Comparison of ENCODE assay signal across 9 cellular contexts in genomic region chr12:54325442-54326109, GRCh38. TPM values are rescaled to one million over a fixed set of nuclear protein-coding genes. Genes with fewer than 3 reads are reported as not detected.
DNase-seq lines count a peak whose midpoint lies in the region; ATAC-seq, FAIRE-seq and TF ChIP-seq lines count a peak whose summit lies in the region.
"Not testable (repeated sequence)": the region's sequence is repeated elsewhere in the genome, so short reads cannot be mapped to it uniquely, and the experiment has no call there.
"Had no signal": no experiment of that assay in that cellular context is flagged by ENCODE, and none has a peak within 500 bp of the region (broad histone marks: within the 10 kb centered on the region; RNA-seq: fewer than 3 reads in every experiment).

No MANE protein-coding gene starts in this region.

- POLR2A ChIA-PET in A549 (lab: Yijun Ruan, JAX) = interaction anchor here (0.6 to 3.2 kb wide), 10 partner anchors 11 to 74 kb away, joined by 3 to 40 read pairs (median 8); partner anchors contain the start of genes CBX5, HNRNPA1 and NFE2
- POLR2A ChIA-PET in OCI-LY7 (lab: Charles Lee) = interaction anchor here (0.6 to 2.2 kb wide), 7 partner anchors 7 to 171 kb away, joined by 3 to 15 read pairs (median 5); partner anchors contain the start of gene HNRNPA1

- TF ChIP-seq POLR2A in A549 (IDR thresholded peaks at IDR 0.05; ENCODE audit: low read length) = not testable (repeated sequence)

- peak overlapping the region; percentile 96 for H3K27ac Mint-ChIP-seq in activated T-cell treated with anti-CD3 and anti-CD28 coated beads, Interleukin-2, amount 50 U/mL, for 24 hours
- H3K27ac Mint-ChIP-seq in chondrocyte (ENCODE audit: unreplicated experiment) = peak overlapping the region; percentile 100

- BruUV-seq in OCI-LY7 (replicated peaks; lab: Mats Ljungman, UMichigan) = TSS peak; percentile 90

- not testable (repeated sequence) for H3K36me3 ChIP-seq in OCI-LY7 (ENCODE audit: insufficient read depth, low read length)
- peaks cover 0 to 18% (median 0%) of the 10 kb centered on the region in 9 donors for H3K36me3 ChIP-seq in heart right ventricle
- H3K36me3 ChIP-seq in muscle layer of colon (ENCODE audit: insufficient read depth, low read length) = peaks cover 13% of the 10 kb centered on the region

- H2AFZ ChIP-seq in OCI-LY7 (ENCODE audit: low read length) = peak overlapping the region; percentile 32; the same call in 1 of the 2 replicates

- not testable (repeated sequence) for TF ChIP-seq RAD21 in A549 (conservative IDR thresholded peaks at IDR 0.05 in 1 of 2, IDR thresholded peaks at IDR 0.05 in 1 of 2)

- not testable (repeated sequence) for TF ChIP-seq EP300 in A549 (IDR thresholded peaks at IDR 0.05)

- H3K79me2 ChIP-seq in OCI-LY7 (ENCODE audit: insufficient read depth, low read depth, low read length) = peaks cover 14% of the 10 kb centered on the region

- H3K9ac ChIP-seq in muscle layer of colon (ENCODE audit: low read length) = peak overlapping the region; percentile 94

- intact Hi-C loops in OCI-LY7 (cut with micrococcal nuclease; ENCODE audit: unreplicated experiment) = loop anchor here (1.0 to 2.0 kb wide), 2 partner anchors 31 to 34 kb away; no protein-coding TSS in a partner anchor
- intact Hi-C loops in heart right ventricle (cut with DNase I) = loop anchor here in 5 of 10 donors (2.0 to 10.0 kb wide), 6 partner anchors 33 to 111 kb away; partner anchors contain the start of genes CBX5 (in 2 of the 5), HNRNPA1 (in 2 of the 5) and GPR84 (in 1 of the 5)

- not testable (repeated sequence) for H3K27me3 Mint-ChIP-seq in activated T-cell treated with anti-CD3 and anti-CD28 coated beads, Interleukin-2, amount 50 U/mL, for 24 hours; chondrocyte (ENCODE audit: low read depth)

- DNase-seq in A549 (ENCODE audit: low read depth in 1 of 2, low spot score in 1 of 2) (peak in 1 of 2 experiments; percentile 39), chondrocyte (ENCODE audit: low spot score) (peak; percentile 29)
- DNase-seq in OCI-LY7 (ENCODE audit: low spot score); activated T-cell treated with anti-CD3 and anti-CD28 coated beads, Interleukin-2, amount 50 U/mL, for 24 hours; heart right ventricle: not testable (repeated sequence)

- not testable (repeated sequence) for TF ChIP-seq CTCF in A549 (IDR thresholded peaks at IDR 0.05); GM12875 (IDR thresholded peaks at IDR 0.05; ENCODE audit: borderline replicate concordance, insufficient read depth, low read depth, low read length); OCI-LY7 (conservative IDR thresholded peaks at IDR 0.05; ENCODE audit: low read length); chondrocyte (IDR thresholded peaks at IDR 0.05); heart right ventricle (IDR thresholded peaks at IDR 0.05)

- H3K36me3 Mint-ChIP-seq in activated T-cell treated with anti-CD3 and anti-CD28 coated beads, Interleukin-2, amount 50 U/mL, for 24 hours (ENCODE audit: low read depth) = peaks cover 26% of the 10 kb centered on the region
- H3K36me3 Mint-ChIP-seq in chondrocyte (ENCODE audit: low read depth) = not testable (repeated sequence)

- H3K4me2 ChIP-seq in A549 (peak overlapping the region; percentile 59), OCI-LY7 (ENCODE audit: low read length) (peak overlapping the region; percentile 69)

- CTCF ChIA-PET in A549 (lab: Yijun Ruan, JAX) (interaction anchor here (0.6 to 10.2 kb wide), 42 partner anchors 10 to 113 kb away, joined by 3 to 100 read pairs (median 5); partner anchors contain the start of genes CBX5 and NFE2), OCI-LY7 (lab: Charles Lee; ENCODE audit: unreplicated experiment) (interaction anchor here (0.6 to 1.9 kb wide), 13 partner anchors 12 to 700 kb away, joined by 3 to 6 read pairs (median 4); partner anchors contain the start of gene CBX5)

- ATAC-seq in A549, heart right ventricle: not testable (repeated sequence)

- H3K9me3 Mint-ChIP-seq in activated T-cell treated with anti-CD3 and anti-CD28 coated beads, Interleukin-2, amount 50 U/mL, for 24 hours; chondrocyte (ENCODE audit: low read depth): not testable (repeated sequence)

- peak overlapping the region; percentile 99 for H3K4me3 Mint-ChIP-seq in activated T-cell treated with anti-CD3 and anti-CD28 coated beads, Interleukin-2, amount 50 U/mL, for 24 hours
- H3K4me3 Mint-ChIP-seq in chondrocyte (ENCODE audit: unreplicated experiment) = peak overlapping the region; percentile 98

- H3K4me3 ChIP-seq in A549 (peak overlapping the region; percentile 74), GM12875 (ENCODE audit: low read depth, low read length) (peak overlapping the region; percentile 79), OCI-LY7 (ENCODE audit: low read depth, low read length, poor library complexity, severe bottlenecking) (peak overlapping the region; percentile 72), heart right ventricle (peak overlapping the region; percentile 70 to 90 (median 81)), muscle layer of colon (ENCODE audit: low read depth in 1 of 2, low read length in 2 of 2) (peak overlapping the region; percentile 39 to 84), skin epidermis (peak overlapping the region; percentile 46 to 80 (median 70))

- H3K4me1 Mint-ChIP-seq in activated T-cell treated with anti-CD3 and anti-CD28 coated beads, Interleukin-2, amount 50 U/mL, for 24 hours (ENCODE audit: low read depth) = peaks cover 45% of the 10 kb centered on the region
- H3K4me1 Mint-ChIP-seq in chondrocyte (ENCODE audit: low read depth) = peaks cover 48% of the 10 kb centered on the region

- not testable (repeated sequence) for H3K9me2 ChIP-seq in OCI-LY7 (ENCODE audit: insufficient read depth, low read length)

- H3K4me1 ChIP-seq in A549 = peaks cover 48% of the 10 kb centered on the region
- not testable (repeated sequence) for H3K4me1 ChIP-seq in OCI-LY7 (ENCODE audit: insufficient read depth, low read length, poor library complexity, severe bottlenecking)
- H3K4me1 ChIP-seq in heart right ventricle = peaks cover 3 to 56% (median 46%) of the 10 kb centered on the region in 9 donors
- peaks cover 32% of the 10 kb centered on the region for H3K4me1 ChIP-seq in muscle layer of colon (ENCODE audit: insufficient read depth, low read length)

- not testable (repeated sequence) for H4K20me1 ChIP-seq in OCI-LY7 (ENCODE audit: insufficient read depth, low read length)

- not testable (repeated sequence) for H3K9me3 ChIP-seq in A549; OCI-LY7 (ENCODE audit: low read length); heart right ventricle; muscle layer of colon (ENCODE audit: low read length)

- 2% methylated on average over 22 of the region's 22 CpGs for WGBS in A549 (ENCODE audit: missing lambda C conversion rate)
- 42 to 49% methylated on average over 22 of the region's 22 CpGs for WGBS in heart right ventricle, 2 donors

- not testable (repeated sequence) for FAIRE-seq in A549 (lab: Jason Lieb, UNC)

- H3K27ac ChIP-seq in A549 (peak overlapping the region; percentile 85 to 91), OCI-LY7 (ENCODE audit: low read depth, low read length, poor library complexity, severe bottlenecking) (peak overlapping the region; percentile 1), heart right ventricle (peak overlapping the region; percentile 56 to 95 (median 83)), muscle layer of colon (ENCODE audit: low read depth, low read length) (peak overlapping the region; percentile 10), skin epidermis (peak overlapping the region in 20 of 21 experiments; percentile 68 to 96 (median 87))

- H3K27me3 ChIP-seq in heart right ventricle; muscle layer of colon (ENCODE audit: control insufficient read depth in 1 of 2, insufficient read depth in 2 of 2, low read length in 2 of 2): not testable (repeated sequence)

RNA-seq across cellular contexts. Expression of gene COPZ1, which starts 0.6 kb away (rescaled TPM):
- 590 and 613 TPM in 2 replicates for polyA plus RNA-seq in A549 (2011; rRNA removed)
- polyA plus RNA-seq in A549 (2012; cell fraction: cytosol; rRNA removed) = 171 and 206 TPM in 2 replicates
- 62.3 and 114 TPM in 2 replicates for polyA plus RNA-seq in A549 (2012; cell fraction: nucleus; rRNA removed)
- polyA plus RNA-seq in A549 (2017; fragmentation: RNase III; extraction: RNeasy Plus Mini Kit Qiagen cat#74134 plus additional on column Dnase treatment) = 300 to 339 TPM (median 304 TPM) in 3 replicates
- polyA minus RNA-seq in A549 (2011; rRNA and poly(A)+ RNA removed) = 178 and 220 TPM in 2 replicates
- total RNA-seq in OCI-LY7 (2014; rRNA removed; shearing (Covaris generic)) = 77.5 and 86.0 TPM in 2 replicates
- 114 and 121 TPM in 2 replicates for total RNA-seq in OCI-LY7 (2022)
- total RNA-seq in chondrocyte = 101 to 119 TPM (median 108 TPM) in 3 replicates
- 100 to 1,000 TPM; 111 to 143 (median 131) TPM for total RNA-seq in heart right ventricle
- polyA plus RNA-seq in heart right ventricle = 100 to 1,000 TPM in 1 of 2 donors, 10 to 100 TPM in 1; 64.0 to 152 TPM

RNA-seq across cellular contexts. Expression of gene NFE2, which starts 24.8 kb away (rescaled TPM):
- polyA plus RNA-seq in A549 (2011; rRNA removed) (0.52 and 0.90 TPM in 2 replicates), A549 (2017; fragmentation: RNase III; extraction: RNeasy Plus Mini Kit Qiagen cat#74134 plus additional on column Dnase treatment) (0.21 to 0.55 TPM (median 0.30 TPM) in 3 replicates), heart right ventricle (under 1 TPM in 1 of 2 donors, not detected in 1; 0.28 TPM)
- polyA plus RNA-seq in A549 (2012; cell fraction: cytosol; rRNA removed) = 0.21 and 0.29 TPM in 2 replicates
- 0.32 and 0.34 TPM in 2 replicates for polyA plus RNA-seq in A549 (2012; cell fraction: nucleus; rRNA removed)
- polyA minus RNA-seq in A549 (2011; rRNA and poly(A)+ RNA removed) = 0.39 and 1.6 TPM in 2 replicates
- not detected in 2 replicates for total RNA-seq in OCI-LY7 (2014; rRNA removed; shearing (Covaris generic))
- total RNA-seq in OCI-LY7 (2022) (not detected in 2 replicates), chondrocyte (not detected in 3 replicates), heart right ventricle (1 to 10 TPM in 1 of 10 donors, under 1 TPM in 8, not detected in 1; 0.17 to 1.4 (median 0.50) TPM)
- total RNA-seq: A172 had no signal

RNA-seq across cellular contexts. Expression of gene GPR84, which starts 38.7 kb away (rescaled TPM):
- polyA plus RNA-seq in A549 (2011; rRNA removed) = not detected in 2 replicates
- 0.04 TPM in 1 of 2 replicates, not detected in the other for polyA plus RNA-seq in A549 (2012; cell fraction: cytosol; rRNA removed)
- 0.15 and 0.18 TPM in 2 replicates for polyA plus RNA-seq in A549 (2012; cell fraction: nucleus; rRNA removed)
- polyA plus RNA-seq in A549 (2017; fragmentation: RNase III; extraction: RNeasy Plus Mini Kit Qiagen cat#74134 plus additional on column Dnase treatment) = 0.04 TPM in 1 of 3 replicates, not detected in the others
- not detected in 2 replicates for polyA minus RNA-seq in A549 (2011; rRNA and poly(A)+ RNA removed)
- not detected in 2 replicates for total RNA-seq in OCI-LY7 (2014; rRNA removed; shearing (Covaris generic))
- 0.18 and 0.30 TPM in 2 replicates for total RNA-seq in OCI-LY7 (2022)
- not detected in 3 replicates for total RNA-seq in chondrocyte
- total RNA-seq in heart right ventricle = 1 to 10 TPM in 1 of 10 donors, under 1 TPM in 3, not detected in 6; 0.15 to 2.9 (median 0.25) TPM
- under 1 TPM in 1 of 2 donors, not detected in 1; 0.45 TPM for polyA plus RNA-seq in heart right ventricle
- total RNA-seq: A172 had no signal

RNA-seq across cellular contexts. Expression of gene HNRNPA1, which starts 45.0 kb away (rescaled TPM):
- 622 and 880 TPM in 2 replicates for polyA plus RNA-seq in A549 (2011; rRNA removed)
- polyA plus RNA-seq in A549 (2012; cell fraction: cytosol; rRNA removed) = 676 and 739 TPM in 2 replicates
- polyA plus RNA-seq in A549 (2012; cell fraction: nucleus; rRNA removed) = 280 and 503 TPM in 2 replicates
- 1,469 to 1,640 TPM (median 1,479 TPM) in 3 replicates for polyA plus RNA-seq in A549 (2017; fragmentation: RNase III; extraction: RNeasy Plus Mini Kit Qiagen cat#74134 plus additional on column Dnase treatment)
- polyA minus RNA-seq in A549 (2011; rRNA and poly(A)+ RNA removed) = 458 and 595 TPM in 2 replicates
- total RNA-seq in OCI-LY7 (2014; rRNA removed; shearing (Covaris generic)) = 713 and 899 TPM in 2 replicates
- total RNA-seq in OCI-LY7 (2022) = 2,128 and 2,331 TPM in 2 replicates
- 485 to 774 TPM (median 502 TPM) in 3 replicates for total RNA-seq in chondrocyte
- total RNA-seq in heart right ventricle = 100 to 1,000 TPM; 419 to 538 (median 462) TPM
- 100 to 1,000 TPM; 353 to 641 TPM for polyA plus RNA-seq in heart right ventricle

RNA-seq across cellular contexts. Expression of gene CBX5, which starts 45.7 kb away (rescaled TPM):
- 115 and 129 TPM in 2 replicates for polyA plus RNA-seq in A549 (2011; rRNA removed)
- 16.4 and 19.6 TPM in 2 replicates for polyA plus RNA-seq in A549 (2012; cell fraction: cytosol; rRNA removed)
- 7.9 and 14.3 TPM in 2 replicates for polyA plus RNA-seq in A549 (2012; cell fraction: nucleus; rRNA removed)
- 38.8 to 39.5 TPM (median 39.5 TPM) in 3 replicates for polyA plus RNA-seq in A549 (2017; fragmentation: RNase III; extraction: RNeasy Plus Mini Kit Qiagen cat#74134 plus additional on column Dnase treatment)
- 125 and 142 TPM in 2 replicates for polyA minus RNA-seq in A549 (2011; rRNA and poly(A)+ RNA removed)
- 97.8 and 115 TPM in 2 replicates for total RNA-seq in OCI-LY7 (2014; rRNA removed; shearing (Covaris generic))
- 299 and 321 TPM in 2 replicates for total RNA-seq in OCI-LY7 (2022)
- 79.4 to 141 TPM (median 81.8 TPM) in 3 replicates for total RNA-seq in chondrocyte
- total RNA-seq in heart right ventricle = 10 to 100 TPM; 44.4 to 53.5 (median 49.7) TPM
- polyA plus RNA-seq in heart right ventricle = 10 to 100 TPM; 13.4 to 19.2 TPM

Comparison
In these comparisons a context has a peak if more than half of its experiments do, and no peak if none do; other contexts are left out.
1. H3K27ac ChIP-seq: peak in every context shown above with its lines; median percentile 88 in A549; 87 in skin epidermis; 83 in heart right ventricle; 10 in muscle layer of colon; 1 in OCI-LY7.